9 cellular contexts compared by ENCODE assay signal in the genomic region with DNA sequence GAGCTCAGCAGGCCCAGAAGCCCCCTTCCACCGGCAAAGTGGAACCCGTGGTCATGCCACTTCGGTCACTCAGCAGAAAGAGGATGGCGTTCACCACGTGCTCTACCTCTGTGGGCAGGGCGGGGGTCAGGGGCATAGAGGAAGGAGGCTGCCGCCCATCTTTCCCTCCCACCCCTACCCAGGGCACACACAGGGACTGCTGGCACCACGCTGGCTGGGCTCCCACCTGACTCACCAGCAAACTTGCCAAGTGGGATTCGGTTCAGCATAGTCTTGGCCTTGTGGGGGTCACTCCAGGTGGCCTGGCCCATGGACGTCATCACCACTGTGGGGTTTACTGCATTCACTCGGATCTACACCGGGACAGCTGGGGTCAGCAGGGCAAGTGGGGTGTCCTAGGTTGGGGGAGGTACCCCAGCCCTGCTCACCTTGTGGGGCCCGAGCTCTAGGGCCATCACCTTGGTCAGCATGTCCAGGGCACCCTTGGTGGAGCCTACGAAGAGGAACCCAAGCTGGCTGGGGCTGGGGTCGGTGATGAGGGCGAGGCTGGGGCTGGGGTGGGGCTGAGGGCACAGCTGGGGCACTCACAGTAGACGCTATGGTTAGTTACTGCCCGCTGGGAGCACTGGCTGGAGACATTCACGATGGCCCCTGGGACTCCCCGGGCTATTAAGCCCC. TPM values are rescaled to one million over a fixed set of nuclear protein-coding genes. Genes with fewer than 3 reads are reported as not detected.
DNase-seq lines count a peak whose midpoint lies in the region; ATAC-seq and TF ChIP-seq lines count a peak whose summit lies in the region.
"Had no signal": no experiment of that assay in that cellular context is flagged by ENCODE, and none has a peak within 500 bp of the region (broad histone marks: within the 10 kb centered on the region; RNA-seq: fewer than 3 reads in every experiment).

No MANE protein-coding gene starts in this region.

- no peak for ATAC-seq in naive thymus-derived CD4-positive, alpha-beta T cell
- ATAC-seq in GM21423 (IDR thresholded peaks at IDR 0.05; ENCODE audit: unreplicated experiment), result no peak
- no peak for ATAC-seq in HG03039 (IDR thresholded peaks at IDR 0.05; ENCODE audit: unreplicated experiment)

- CTCF ChIA-PET in AG04450 (lab: Charles Lee), result interaction anchor here (0.5 to 1.2 kb wide), 3 partner anchors 74 to 123 kb away, joined by 3 to 4 read pairs (median 3); no protein-coding TSS in a partner anchor
- CTCF ChIA-PET in mammary epithelial cell (lab: Charles Lee; ENCODE audit: low non-redundant PET), result no interaction called here
- CTCF ChIA-PET in naive thymus-derived CD4-positive, alpha-beta T cell (lab: Charles Lee), result interaction anchor here (1.0 kb wide), 1 partner anchor 76 kb away, joined by 4 read pairs; no protein-coding TSS in a partner anchor

- intact Hi-C loops in mammary epithelial cell (cut with micrococcal nuclease), result loop anchor here (2.0 kb wide), 1 partner anchor 63 kb away; a partner anchor contains a TSS
- intact Hi-C loops in naive thymus-derived CD4-positive, alpha-beta T cell (cut with micrococcal nuclease), result loop anchor here (5.0 to 10.0 kb wide), 5 partner anchors 59 to 419 kb away; a partner anchor contains a TSS

- peaks cover 6% of the 10 kb centered on the region for H3K79me2 ChIP-seq in mammary epithelial cell (ENCODE audit: insufficient read depth, low read length)

- POLR2A ChIA-PET in AG04450 (lab: Yijun Ruan, JAX), result no interaction called here
- POLR2A ChIA-PET in naive thymus-derived CD4-positive, alpha-beta T cell (lab: Charles Lee), result interaction anchor here (1.5 to 3.1 kb wide), 4 partner anchors 10 to 91 kb away, joined by 3 to 12 read pairs (median 6); no protein-coding TSS in a partner anchor

- no peaks in the 10 kb centered on the region for H3K36me3 Mint-ChIP-seq in IgD-negative memory B cell
- peaks cover 0 to 7% (median 6%) of the 10 kb centered on the region in 5 donors for H3K36me3 Mint-ChIP-seq in naive thymus-derived CD4-positive, alpha-beta T cell

- H3K27me3 ChIP-seq in AG04450 (ENCODE audit: control insufficient read depth, insufficient read depth, low read length) (no peaks in the 10 kb centered on the region), mammary epithelial cell (ENCODE audit: insufficient read depth, low read length) (no peaks in the 10 kb centered on the region)
- H3K27me3 ChIP-seq in naive thymus-derived CD4-positive, alpha-beta T cell (ENCODE audit: control insufficient read depth in 2 of 2, insufficient read depth in 2 of 2, low read length in 2 of 2), result no peaks in the 10 kb centered on the region

- TSS peak; percentile 41 for BruUV-seq in mammary epithelial cell (replicated peaks; lab: Mats Ljungman, UMichigan)

- H3K9ac ChIP-seq in mammary epithelial cell (ENCODE audit: insufficient read depth, low read length), result no peak overlapping the region

- no peak overlapping the region for H3K27ac ChIP-seq in AG04450 (ENCODE audit: low read depth, low read length)
- H3K27ac ChIP-seq in mammary epithelial cell (ENCODE audit: insufficient read depth, low read depth, low read length), result no peak overlapping the region
- H3K27ac ChIP-seq in naive thymus-derived CD4-positive, alpha-beta T cell (ENCODE audit: low read depth, low read length), result peak overlapping the region; percentile 75

- no peak for DNase-seq in AG04450 (ENCODE audit: low read depth, low spot score)
- no peak for DNase-seq in mammary epithelial cell
- DNase-seq in naive thymus-derived CD4-positive, alpha-beta T cell, result no peak
- DNase-seq in DMS153 treated with DMSO at 0.1 percent for 48 hours (lab: John Stamatoyannopoulos, UW; ENCODE audit: unreplicated experiment), result no peak
- no peak for DNase-seq in effector CD8-positive, alpha-beta T cell (lab: John Stamatoyannopoulos, UW)
- DNase-seq: SIG-M5 had no signal

- no peaks in the 10 kb centered on the region for H4K20me1 ChIP-seq in mammary epithelial cell (ENCODE audit: insufficient read depth, low read length)

- H3K4me3 ChIP-seq in AG04450 (ENCODE audit: low read depth, low read length) (peak overlapping the region; percentile 74; the same call in 1 of the 2 replicates), mammary epithelial cell (replicated peaks in 1 of 3; ENCODE audit: insufficient read depth in 1 of 3, low read depth in 2 of 3, low read length in 3 of 3) (peak overlapping the region in 2 of 3 experiments; percentile 68 to 73)
- peak overlapping the region; percentile 71 for H3K4me3 ChIP-seq in naive thymus-derived CD4-positive, alpha-beta T cell (ENCODE audit: low read length)

- H3K4me1 ChIP-seq in mammary epithelial cell (ENCODE audit: insufficient read depth, low read length), result peaks cover 22% of the 10 kb centered on the region
- peaks cover 7% of the 10 kb centered on the region in 2 donors for H3K4me1 ChIP-seq in naive thymus-derived CD4-positive, alpha-beta T cell (ENCODE audit: control insufficient read depth in 2 of 2, insufficient read depth in 2 of 2, low read length in 2 of 2)

- peaks cover 9 to 15% (median 14%) of the 10 kb centered on the region in 3 donors for H3K4me1 Mint-ChIP-seq in IgD-negative memory B cell
- peaks cover 14 to 29% (median 24%) of the 10 kb centered on the region in 7 donors for H3K4me1 Mint-ChIP-seq in naive thymus-derived CD4-positive, alpha-beta T cell

- no peak overlapping the region for H2AFZ ChIP-seq in mammary epithelial cell (ENCODE audit: low read depth, low read length)

- H3K9me3 Mint-ChIP-seq in IgD-negative memory B cell, result no peaks in the 10 kb centered on the region
- no peaks in the 10 kb centered on the region for H3K9me3 Mint-ChIP-seq in naive thymus-derived CD4-positive, alpha-beta T cell

- TF ChIP-seq CTCF in AG04450 (IDR thresholded peaks at IDR 0.05; ENCODE audit: low read depth, low read length), result no peak
- TF ChIP-seq CTCF in mammary epithelial cell (conservative IDR thresholded peaks at IDR 0.05 in 1 of 2, IDR thresholded peaks at IDR 0.05 in 1 of 2; ENCODE audit: extremely low read depth in 1 of 2, insufficient read depth in 1 of 2, low read depth in 1 of 2, low read length in 2 of 2), result no peak

- peaks cover 3% of the 10 kb centered on the region for H3K36me3 ChIP-seq in mammary epithelial cell (ENCODE audit: insufficient read depth, low read length)
- peaks cover 0 to 6% (median 0%) of the 10 kb centered on the region in 3 experiments for H3K36me3 ChIP-seq in naive thymus-derived CD4-positive, alpha-beta T cell (ENCODE audit: control insufficient read depth in 2 of 3, insufficient read depth in 3 of 3, low read length in 3 of 3)

- peak overlapping the region in 2 of 3 donors; percentile 27 to 82 for H3K27ac Mint-ChIP-seq in IgD-negative memory B cell
- peak overlapping the region in 5 of 9 donors; percentile 33 to 82 (median 62) for H3K27ac Mint-ChIP-seq in naive thymus-derived CD4-positive, alpha-beta T cell

- H3K4me3 Mint-ChIP-seq in IgD-negative memory B cell, result peak overlapping the region; percentile 22 to 88 (median 80)
- peak overlapping the region; percentile 59 to 94 (median 86) for H3K4me3 Mint-ChIP-seq in naive thymus-derived CD4-positive, alpha-beta T cell

- WGBS in mammary epithelial cell (ENCODE audit: low coverage, missing lambda C conversion rate), result 97% methylated on average over 12 of the region's 20 CpGs

- H3K9me3 ChIP-seq in AG04450 (ENCODE audit: control insufficient read depth, insufficient read depth, low read length) (no peaks in the 10 kb centered on the region; the same call in 1 of the 2 replicates), mammary epithelial cell (replicated peaks; ENCODE audit: insufficient read depth, low read length) (no peaks in the 10 kb centered on the region)
- no peaks in the 10 kb centered on the region for H3K9me3 ChIP-seq in naive thymus-derived CD4-positive, alpha-beta T cell (ENCODE audit: control insufficient read depth in 2 of 3, low read length in 3 of 3)

- peak overlapping the region; percentile 98 for H3K4me2 ChIP-seq in mammary epithelial cell (ENCODE audit: insufficient read depth, low read depth, low read length)

- H3K27me3 Mint-ChIP-seq in IgD-negative memory B cell, result no peaks in the 10 kb centered on the region
- no peaks in the 10 kb centered on the region for H3K27me3 Mint-ChIP-seq in naive thymus-derived CD4-positive, alpha-beta T cell

- dilution Hi-C loops in mammary epithelial cell (cut with HindIII; ENCODE audit: low sequenced_read_pairs), result loop anchor here (5.0 to 10.0 kb wide), 4 partner anchors 61 to 299 kb away; a partner anchor contains a TSS

- in situ Hi-C loops in mammary epithelial cell (cut with MboI; ENCODE audit: low sequenced_read_pairs in 2 of 2), result loop anchor here (25.0 kb wide), 2 partner anchors 126 to 526 kb away; no protein-coding TSS in a partner anchor

RNA-seq across cellular contexts. Expression of a gene that starts 1.4 kb away (rescaled TPM):
- polyA plus RNA-seq in AG04450 (2011; rRNA removed) (35.5 and 55.6 TPM in 2 replicates), IgD-negative memory B cell (88.3 TPM), mammary epithelial cell (79.0 TPM)
- 31.5 and 46.4 TPM in 2 replicates for polyA minus RNA-seq in AG04450 (2011; rRNA and poly(A)+ RNA removed)
- 10 to 100 TPM; 27.7 to 68.9 TPM for total RNA-seq in mammary epithelial cell
- polyA minus RNA-seq in mammary epithelial cell, result 52.5 TPM
- 100 to 1,000 TPM in 1 of 5 experiments, 10 to 100 TPM in 4; 63.0 to 130 (median 83.6) TPM for total RNA-seq in naive thymus-derived CD4-positive, alpha-beta T cell
- 100 to 1,000 TPM; 164 to 228 TPM for polyA plus RNA-seq in naive thymus-derived CD4-positive, alpha-beta T cell

RNA-seq across cellular contexts. Expression of a gene that starts 4.6 kb away (rescaled TPM):
- polyA plus RNA-seq in AG04450 (2011; rRNA removed), result 12.9 and 18.7 TPM in 2 replicates
- 8.5 and 16.2 TPM in 2 replicates for polyA minus RNA-seq in AG04450 (2011; rRNA and poly(A)+ RNA removed)
- polyA plus RNA-seq in IgD-negative memory B cell, result not detected
- 1 to 10 TPM; 6.7 to 8.0 TPM for total RNA-seq in mammary epithelial cell
- polyA plus RNA-seq in mammary epithelial cell, result 18.4 TPM
- polyA minus RNA-seq in mammary epithelial cell, result 12.0 TPM
- total RNA-seq in naive thymus-derived CD4-positive, alpha-beta T cell, result 1 to 10 TPM; 1.3 to 8.5 (median 2.1) TPM
- not detected for polyA plus RNA-seq in naive thymus-derived CD4-positive, alpha-beta T cell

RNA-seq across cellular contexts. Expression of a gene that starts 13.0 kb away (rescaled TPM):
- polyA plus RNA-seq in AG04450 (2011; rRNA removed), result 3.4 and 4.0 TPM in 2 replicates
- polyA minus RNA-seq in AG04450 (2011; rRNA and poly(A)+ RNA removed), result 5.0 and 5.5 TPM in 2 replicates
- 5.3 TPM for polyA plus RNA-seq in IgD-negative memory B cell
- 10 to 100 TPM in 1 of 2 donors, 1 to 10 TPM in 1; 4.5 to 10.9 TPM for total RNA-seq in mammary epithelial cell
- 6.8 TPM for polyA plus RNA-seq in mammary epithelial cell
- polyA minus RNA-seq in mammary epithelial cell, result 4.7 TPM
- total RNA-seq in naive thymus-derived CD4-positive, alpha-beta T cell, result 10 to 100 TPM in 4 of 5 experiments, 1 to 10 TPM in 1; 9.2 to 39.1 (median 15.0) TPM
- polyA plus RNA-seq in naive thymus-derived CD4-positive, alpha-beta T cell, result 1 to 10 TPM; 4.1 to 6.3 TPM

RNA-seq across cellular contexts. Expression of a gene that starts 13.4 kb away (rescaled TPM):
- polyA plus RNA-seq in AG04450 (2011; rRNA removed), result 32.5 and 42.2 TPM in 2 replicates
- 11.0 and 13.9 TPM in 2 replicates for polyA minus RNA-seq in AG04450 (2011; rRNA and poly(A)+ RNA removed)
- polyA plus RNA-seq in IgD-negative memory B cell, result 47.7 TPM
- total RNA-seq in mammary epithelial cell, result 10 to 100 TPM in 1 of 2 donors, 1 to 10 TPM in 1; 6.8 to 62.8 TPM
- 102 TPM for polyA plus RNA-seq in mammary epithelial cell
- polyA minus RNA-seq in mammary epithelial cell, result 9.9 TPM
- total RNA-seq in naive thymus-derived CD4-positive, alpha-beta T cell, result 10 to 100 TPM; 25.5 to 71.8 (median 31.8) TPM
- polyA plus RNA-seq in naive thymus-derived CD4-positive, alpha-beta T cell, result 10 to 100 TPM; 62.3 to 72.7 TPM

RNA-seq across cellular contexts. Expression of a gene that starts 15.5 kb away (rescaled TPM):
- polyA plus RNA-seq in AG04450 (2011; rRNA removed) (11.8 and 14.1 TPM in 2 replicates), IgD-negative memory B cell (4.1 TPM), mammary epithelial cell (13.6 TPM)
- polyA minus RNA-seq in AG04450 (2011; rRNA and poly(A)+ RNA removed), result 19.4 and 25.1 TPM in 2 replicates
- total RNA-seq in mammary epithelial cell, result 10 to 100 TPM; 37.7 to 38.2 TPM
- 21.2 TPM for polyA minus RNA-seq in mammary epithelial cell
- total RNA-seq in naive thymus-derived CD4-positive, alpha-beta T cell, result 10 to 100 TPM; 25.0 to 45.5 (median 31.5) TPM
- polyA plus RNA-seq in naive thymus-derived CD4-positive, alpha-beta T cell, result 1 to 10 TPM; 4.2 to 6.7 TPM

Comparison
In these comparisons a context has a peak if more than half of its experiments do, and no peak if none do; other contexts are left out.
1. RNA of a gene that starts 4.6 kb away (polyA plus RNA-seq): 18.4 TPM in mammary epithelial cell (single experiment) and 12.9 to 18.7 TPM in AG04450; not detected in naive thymus-derived CD4-positive, alpha-beta T cell and not detected in IgD-negative memory B cell (single experiment); every median in the first group is over 10 times any median in the second.
2. Peak in every context shown above with its lines, with median percentiles within 50 percentile points of each other: H3K4me3 ChIP-seq.